In the genomic region with DNA sequence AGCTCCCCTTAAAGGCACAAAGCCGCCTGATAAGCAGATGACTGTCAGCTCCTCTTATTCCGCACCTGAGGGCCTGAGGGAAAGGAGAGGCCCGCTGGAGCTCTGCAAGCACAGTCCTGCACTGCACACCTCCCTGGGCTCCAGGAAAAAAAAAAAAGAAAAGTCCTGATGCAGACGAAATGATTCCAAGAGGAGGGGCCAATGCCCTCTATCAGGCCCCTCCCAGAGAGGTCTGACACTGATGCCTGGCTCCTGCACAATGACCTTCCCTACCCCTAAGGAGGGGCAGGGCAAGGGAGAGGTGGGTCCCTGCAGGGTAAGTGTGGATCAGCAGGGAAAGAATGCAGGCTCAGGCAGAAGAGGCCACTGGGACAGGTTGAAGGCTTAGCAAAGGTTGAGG, we compare ENCODE assay signal across 20 cellular contexts.
"Had no signal": no experiment of that assay in that cellular context is flagged by ENCODE, and none has a peak within 500 bp of the region (broad histone marks: within the 10 kb centered on the region; RNA-seq: fewer than 3 reads in every experiment).

No MANE protein-coding gene starts in this region.

- H3K4me1 ChIP-seq: body of pancreas, pancreas, right lobe of liver, upper lobe of right lung had no signal

- DNase-seq: activated CD4-positive, alpha-beta memory T cell treated with anti-CD3 and anti-CD28 coated beads for 36 hours; activated CD4-positive, alpha-beta T cell treated with anti-CD3 and anti-CD28 coated beads for 4 hours; activated CD8-positive, alpha-beta memory T cell treated with anti-CD3 and anti-CD28 coated beads, Interleukin-2, amount 10 ng/mL, durations not matched to agents 7 days and 5 days; activated naive CD4-positive, alpha-beta T cell; activated naive CD8-positive, alpha-beta T cell treated with anti-CD3 and anti-CD28 coated beads, Interleukin-2, amount 10 ng/mL, durations not matched to agents 7 days and 5 days; body of pancreas; central memory CD4-positive, alpha-beta T cell; dorsolateral prefrontal cortex; erythroblast; heart right ventricle; left cardiac atrium; pancreas; right lobe of liver; stimulated activated CD4-positive, alpha-beta T cell treated with anti-CD3 and anti-CD28 coated beads, Interleukin-4, amount 100 ng/mL, for 4 hours; upper lobe of right lung had no signal

- ATAC-seq: activated CD8-positive, alpha-beta memory T cell treated with anti-CD3 and anti-CD28 coated beads, Interleukin-2, amount 10 ng/mL, durations not matched to agents 7 days and 5 days; body of pancreas; heart right ventricle; natural killer cell treated with Interleukin-12 subunit alpha and Interleukin-12 subunit beta and Interleukin-15 and Interleukin-18, amount 100 ng/mL, for 72 hours; pancreas; right lobe of liver; stimulated activated memory B cell treated with anti-CD40 and anti-IgM and Interleukin-4, amounts not matched to agents 10 μg/mL and 1 μg/mL and 100 μg/mL, for 72 hours; upper lobe of right lung had no signal

- H3K27ac ChIP-seq: body of pancreas, dorsolateral prefrontal cortex, heart right ventricle, neutrophil, pancreas, right lobe of liver, thoracic aorta, upper lobe of right lung had no signal

- H3K36me3 ChIP-seq: heart right ventricle, neutrophil, pancreas, right lobe of liver, thoracic aorta, upper lobe of right lung had no signal

- H3K4me1 Mint-ChIP-seq: activated CD8-positive, alpha-beta memory T cell treated with anti-CD3 and anti-CD28 coated beads, Interleukin-2, amount 10 ng/mL, durations not matched to agents 7 days and 5 days; activated naive CD8-positive, alpha-beta T cell treated with anti-CD3 and anti-CD28 coated beads, Interleukin-2, amount 10 ng/mL, durations not matched to agents 7 days and 5 days; stimulated activated memory B cell treated with anti-CD40 and anti-IgM and Interleukin-4, amounts not matched to agents 10 μg/mL and 1 μg/mL and 100 μg/mL, for 72 hours had no signal

- H3K4me3 Mint-ChIP-seq: activated CD4-positive, alpha-beta memory T cell treated with anti-CD3 and anti-CD28 coated beads for 36 hours; activated CD8-positive, alpha-beta memory T cell treated with anti-CD3 and anti-CD28 coated beads, Interleukin-2, amount 10 ng/mL, durations not matched to agents 7 days and 5 days; activated naive CD8-positive, alpha-beta T cell treated with anti-CD3 and anti-CD28 coated beads, Interleukin-2, amount 10 ng/mL, durations not matched to agents 7 days and 5 days; natural killer cell treated with Interleukin-12 subunit alpha and Interleukin-12 subunit beta and Interleukin-15 and Interleukin-18, amount 100 ng/mL, for 72 hours; stimulated activated memory B cell treated with anti-CD40 and anti-IgM and Interleukin-4, amounts not matched to agents 10 μg/mL and 1 μg/mL and 100 μg/mL, for 72 hours; T-helper 2 cell treated with Interferon-gamma antibody and Interleukin-4, amounts not matched to agents 5 μg/mL and 100 μg/mL, for 36 hours had no signal

- H3K27me3 ChIP-seq: body of pancreas, heart right ventricle, neutrophil, pancreas, right lobe of liver, upper lobe of right lung had no signal

- H3K36me3 Mint-ChIP-seq: activated CD4-positive, alpha-beta memory T cell treated with anti-CD3 and anti-CD28 coated beads for 36 hours; activated CD8-positive, alpha-beta memory T cell treated with anti-CD3 and anti-CD28 coated beads, Interleukin-2, amount 10 ng/mL, durations not matched to agents 7 days and 5 days; activated naive CD8-positive, alpha-beta T cell treated with anti-CD3 and anti-CD28 coated beads, Interleukin-2, amount 10 ng/mL, durations not matched to agents 7 days and 5 days; natural killer cell treated with Interleukin-12 subunit alpha and Interleukin-12 subunit beta and Interleukin-15 and Interleukin-18, amount 100 ng/mL, for 72 hours; stimulated activated memory B cell treated with anti-CD40 and anti-IgM and Interleukin-4, amounts not matched to agents 10 μg/mL and 1 μg/mL and 100 μg/mL, for 72 hours had no signal

- H3K27ac Mint-ChIP-seq: activated CD4-positive, alpha-beta memory T cell treated with anti-CD3 and anti-CD28 coated beads for 36 hours; activated CD8-positive, alpha-beta memory T cell treated with anti-CD3 and anti-CD28 coated beads, Interleukin-2, amount 10 ng/mL, durations not matched to agents 7 days and 5 days; activated naive CD8-positive, alpha-beta T cell treated with anti-CD3 and anti-CD28 coated beads, Interleukin-2, amount 10 ng/mL, durations not matched to agents 7 days and 5 days; natural killer cell treated with Interleukin-12 subunit alpha and Interleukin-12 subunit beta and Interleukin-15 and Interleukin-18, amount 100 ng/mL, for 72 hours; stimulated activated memory B cell treated with anti-CD40 and anti-IgM and Interleukin-4, amounts not matched to agents 10 μg/mL and 1 μg/mL and 100 μg/mL, for 72 hours; T-helper 2 cell treated with Interferon-gamma antibody and Interleukin-4, amounts not matched to agents 5 μg/mL and 100 μg/mL, for 36 hours had no signal

- H3K9me3 ChIP-seq: body of pancreas, heart right ventricle, neutrophil, pancreas, right lobe of liver, thoracic aorta, upper lobe of right lung had no signal

- H3K4me3 ChIP-seq: body of pancreas, dorsolateral prefrontal cortex, heart right ventricle, pancreas, right lobe of liver, thoracic aorta, upper lobe of right lung had no signal

- H3K27me3 Mint-ChIP-seq: activated CD4-positive, alpha-beta memory T cell treated with anti-CD3 and anti-CD28 coated beads for 36 hours; activated CD8-positive, alpha-beta memory T cell treated with anti-CD3 and anti-CD28 coated beads, Interleukin-2, amount 10 ng/mL, durations not matched to agents 7 days and 5 days; activated naive CD8-positive, alpha-beta T cell treated with anti-CD3 and anti-CD28 coated beads, Interleukin-2, amount 10 ng/mL, durations not matched to agents 7 days and 5 days; stimulated activated memory B cell treated with anti-CD40 and anti-IgM and Interleukin-4, amounts not matched to agents 10 μg/mL and 1 μg/mL and 100 μg/mL, for 72 hours had no signal

- H3K9me3 Mint-ChIP-seq: activated CD4-positive, alpha-beta memory T cell treated with anti-CD3 and anti-CD28 coated beads for 36 hours; activated naive CD8-positive, alpha-beta T cell treated with anti-CD3 and anti-CD28 coated beads, Interleukin-2, amount 10 ng/mL, durations not matched to agents 7 days and 5 days; natural killer cell treated with Interleukin-12 subunit alpha and Interleukin-12 subunit beta and Interleukin-15 and Interleukin-18, amount 100 ng/mL, for 72 hours; stimulated activated memory B cell treated with anti-CD40 and anti-IgM and Interleukin-4, amounts not matched to agents 10 μg/mL and 1 μg/mL and 100 μg/mL, for 72 hours; T-helper 2 cell treated with Interferon-gamma antibody and Interleukin-4, amounts not matched to agents 5 μg/mL and 100 μg/mL, for 36 hours had no signal
